11 cellular contexts compared by ENCODE assay signal in genomic region chr14:68945585-68946289, GRCh38. TPM values are rescaled to one million over a fixed set of nuclear protein-coding genes. Genes with fewer than 3 reads are reported as not detected.
A peak's percentile ranks its signal among the peaks of the same experiment; 100 is the strongest.
DNase-seq lines count a peak whose midpoint lies in the region; ATAC-seq and TF ChIP-seq lines count a peak whose summit lies in the region.
"Had no signal": no experiment of that assay in that cellular context is flagged by ENCODE, and none has a peak within 500 bp of the region (broad histone marks: within the 10 kb centered on the region; RNA-seq: fewer than 3 reads in every experiment).

No MANE protein-coding gene starts in this region.

- peaks cover 23 to 92% (median 57%) of the 10 kb centered on the region in 11 experiments for H4K20me1 ChIP-seq in BLaER1 treated with 17β-estradiol and CSF1 and Interleukin-3, amounts not matched to agents 10 nM and 100 nM

- H3K36me3 ChIP-seq in BLaER1 treated with 17β-estradiol and CSF1 and Interleukin-3, amounts not matched to agents 10 nM and 100 nM, result peaks cover 0 to 30% (median 7%) of the 10 kb centered on the region in 11 experiments; a peak in 9 of 22 replicates
- H3K36me3 ChIP-seq in neutrophil, result no peaks in the 10 kb centered on the region

- no peaks in the 10 kb centered on the region for H3K9me3 ChIP-seq in BLaER1 treated with 17β-estradiol and CSF1 and Interleukin-3, amounts not matched to agents 10 nM and 100 nM (replicated peaks in 1 of 11)
- no peaks in the 10 kb centered on the region for H3K9me3 ChIP-seq in neutrophil
- H3K9me3 ChIP-seq: psoas muscle had no signal

- no peaks in the 10 kb centered on the region for H3K27me3 ChIP-seq in BLaER1 treated with 17β-estradiol and CSF1 and Interleukin-3, amounts not matched to agents 10 nM and 100 nM
- no peaks in the 10 kb centered on the region for H3K27me3 ChIP-seq in neutrophil

- peak overlapping the region in 9 of 11 experiments; percentile 26 to 90 (median 83); a peak in 18 of 22 replicates for H3K27ac ChIP-seq in BLaER1 treated with 17β-estradiol and CSF1 and Interleukin-3, amounts not matched to agents 10 nM and 100 nM
- H3K27ac ChIP-seq in caudate nucleus (ENCODE audit: low read depth, low read length), result peak overlapping the region; percentile 50
- peak overlapping the region; percentile 97 for H3K27ac ChIP-seq in neutrophil
- H3K27ac ChIP-seq: psoas muscle had no signal

- DNase-seq in NCI-H187 treated with DMSO at 0.1 percent for 48 hours (lab: John Stamatoyannopoulos, UW), result peak; percentile 53
- DNase-seq in caudate nucleus (lab: John Stamatoyannopoulos, UW), result no peak
- no peak for DNase-seq in Kasumi-1 (lab: John Stamatoyannopoulos, UW)
- DNase-seq in GM19240 (ENCODE audit: insufficient read length, low spot score), result no peak
- DNase-seq in G401 (ENCODE audit: low spot score), result no peak
- DNase-seq: NCI-H2081 treated with DMSO at 0.1 percent for 48 hours, psoas muscle, T1000 had no signal

- peak overlapping the region in 6 of 10 experiments; percentile 40 to 62 (median 59); a peak in 11 of 20 replicates for H3K4me3 ChIP-seq in BLaER1 treated with 17β-estradiol and CSF1 and Interleukin-3, amounts not matched to agents 10 nM and 100 nM
- peak overlapping the region; percentile 2 to 20 for H3K4me3 ChIP-seq in neutrophil (ENCODE audit: low read depth in 1 of 2, low read length in 1 of 2)
- H3K4me3 ChIP-seq: psoas muscle had no signal

- no peak for TF ChIP-seq CTCF in neutrophil (IDR thresholded peaks at IDR 0.05)

- H3K4me1 ChIP-seq in BLaER1 treated with 17β-estradiol and CSF1 and Interleukin-3, amounts not matched to agents 10 nM and 100 nM, result peaks cover 90 to 100% (median 98%) of the 10 kb centered on the region in 10 experiments
- peaks cover 100% of the 10 kb centered on the region in 2 experiments for H3K4me1 ChIP-seq in neutrophil (ENCODE audit: control insufficient read depth in 1 of 2, insufficient read depth in 1 of 2, low read depth in 1 of 2, low read length in 1 of 2)

- no peak for ATAC-seq in GM21423 (IDR thresholded peaks at IDR 0.05; ENCODE audit: unreplicated experiment)
- ATAC-seq: psoas muscle had no signal

- in situ Hi-C loops in G401 (cut with HindIII; ENCODE audit: low sequenced_read_pairs), result no loop called here

- H3K9ac ChIP-seq in BLaER1 treated with 17β-estradiol and CSF1 and Interleukin-3, amounts not matched to agents 10 nM and 100 nM, result peak overlapping the region in 8 of 11 experiments; percentile 24 to 79 (median 72); a peak in 15 of 22 replicates

- H3K4me2 ChIP-seq in BLaER1 treated with 17β-estradiol and CSF1 and Interleukin-3, amounts not matched to agents 10 nM and 100 nM, result peak overlapping the region; percentile 78 to 98 (median 95)

RNA-seq across cellular contexts. Expression of gene ACTN1, which starts 33.4 kb away (rescaled TPM):
- 78.8 and 90.9 TPM in 2 replicates for total RNA-seq in G401 (2014; rRNA removed; shearing (Covaris generic))
